In the genomic region with DNA sequence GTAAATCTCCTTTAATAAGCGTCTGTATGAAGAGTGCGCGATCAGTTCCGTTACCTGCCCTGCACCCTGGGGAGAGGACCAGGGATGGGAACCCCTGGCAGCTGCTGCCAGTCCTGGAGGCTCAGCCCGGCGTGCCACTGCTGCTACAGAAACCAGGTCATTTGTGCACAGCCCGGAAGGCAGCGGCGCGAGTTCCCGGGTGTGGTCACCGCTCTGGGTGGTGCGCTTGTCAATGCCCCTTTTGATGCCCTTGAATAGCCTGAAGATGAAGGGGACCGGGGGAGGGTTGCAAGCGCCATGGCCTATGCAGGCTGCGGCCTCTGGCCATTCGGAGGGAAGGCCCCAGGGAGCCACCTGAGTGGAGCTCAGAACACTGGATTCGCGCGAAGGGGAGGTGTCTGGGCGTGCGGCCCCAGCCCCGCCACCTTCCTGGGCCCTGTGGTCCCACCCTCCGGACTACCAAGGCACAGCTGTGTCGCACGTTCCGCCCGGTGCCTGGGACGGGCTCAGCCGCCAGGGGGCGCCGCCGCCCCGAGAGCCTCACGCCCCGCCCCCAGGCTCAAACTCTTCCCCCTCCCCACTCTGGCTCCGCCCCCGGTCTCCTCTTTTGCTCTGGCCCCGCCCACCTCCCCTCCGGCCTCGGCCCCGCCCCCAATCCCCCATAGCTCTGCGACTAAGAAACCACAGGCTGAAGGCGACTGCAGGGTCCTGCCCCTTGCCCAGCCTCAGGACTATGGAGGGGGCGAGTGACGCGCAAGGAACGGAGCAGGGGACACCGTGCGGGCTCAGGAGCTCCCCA, we compare ENCODE assay signal across 8 cellular contexts. TPM values are rescaled to one million over a fixed set of nuclear protein-coding genes. Genes with fewer than 3 reads are reported as not detected.
DNase-seq lines count a peak whose midpoint lies in the region; ATAC-seq and TF ChIP-seq lines count a peak whose summit lies in the region.

No MANE protein-coding gene starts in this region.

- TF ChIP-seq POLR2A in stomach (IDR thresholded peaks at IDR 0.05): no peak

- no peaks in the 10 kb centered on the region for H4K20me1 ChIP-seq in neural progenitor cell (ENCODE audit: low read depth)

- peak; percentile 56 for TF ChIP-seq CTCF in foreskin fibroblast (IDR thresholded peaks at IDR 0.05; ENCODE audit: low read depth, low read length)
- peak; percentile 77 for TF ChIP-seq CTCF in neural progenitor cell (IDR thresholded peaks at IDR 0.05)
- TF ChIP-seq CTCF in stomach (IDR thresholded peaks at IDR 0.05): peak in 5 of 7 experiments; percentile 9 to 83 (median 44)

- no peaks in the 10 kb centered on the region for H3K79me2 ChIP-seq in neural progenitor cell (ENCODE audit: low read depth)

- H3K27ac ChIP-seq in neural progenitor cell (no peak overlapping the region), stomach (peak overlapping the region in 3 of 5 donors; percentile 35 to 77 (median 42))

- peaks cover 28% of the 10 kb centered on the region for H3K36me3 Mint-ChIP-seq in activated T-helper 17 cell treated with anti-CD3 and anti-CD28 coated beads, Interleukin-2, amount 50 U/mL, for 72 hours (ENCODE audit: low read depth)
- peaks cover 11% of the 10 kb centered on the region for H3K36me3 Mint-ChIP-seq in neural progenitor cell

- H3K4me3 ChIP-seq in foreskin fibroblast (ENCODE audit: low read depth in 1 of 2, low read length in 2 of 2) (no peak overlapping the region), neural progenitor cell (peak overlapping the region; percentile 53), stomach (peak overlapping the region; percentile 35 to 53 (median 50))

- H3K9me3 Mint-ChIP-seq in activated T-helper 17 cell treated with anti-CD3 and anti-CD28 coated beads, Interleukin-2, amount 50 U/mL, for 72 hours: no peaks in the 10 kb centered on the region
- no peaks in the 10 kb centered on the region for H3K9me3 Mint-ChIP-seq in neural progenitor cell

- no peak overlapping the region for H3K9ac ChIP-seq in neural progenitor cell

- no peaks in the 10 kb centered on the region for H3K27me3 Mint-ChIP-seq in activated T-helper 17 cell treated with anti-CD3 and anti-CD28 coated beads, Interleukin-2, amount 50 U/mL, for 72 hours
- peaks cover 1% of the 10 kb centered on the region for H3K27me3 Mint-ChIP-seq in neural progenitor cell (ENCODE audit: insufficient read depth, low read depth)

- H3K4me3 Mint-ChIP-seq in activated T-helper 17 cell treated with anti-CD3 and anti-CD28 coated beads, Interleukin-2, amount 50 U/mL, for 72 hours: no peak overlapping the region
- H3K4me3 Mint-ChIP-seq in neural progenitor cell: no peak overlapping the region

- no peaks in the 10 kb centered on the region for H3F3A ChIP-seq in neural progenitor cell (ENCODE audit: low read depth)

- DNase-seq in ELR (ENCODE audit: low read depth): peak; percentile 49
- peak; percentile 41 for DNase-seq in NCI-H69 (lab: John Stamatoyannopoulos, UW)
- DNase-seq in foreskin fibroblast: peak; percentile 39 to 80
- peak; percentile 93 for DNase-seq in neural progenitor cell (ENCODE audit: low spot score)
- peak; percentile 33 for DNase-seq in stomach
- no peak for DNase-seq in NOMO-1 treated with dmso at 0.1 percent for 144 hours (lab: John Stamatoyannopoulos, UW; ENCODE audit: unreplicated experiment)

- TF ChIP-seq EP300 in stomach (IDR thresholded peaks at IDR 0.05): no peak

- intact Hi-C loops in stomach (cut with DNase I; ENCODE audit: low total_unique reads): no loop called here

- peak overlapping the region; percentile 68 for H3K4me2 ChIP-seq in neural progenitor cell

- H3K27ac Mint-ChIP-seq in activated T-helper 17 cell treated with anti-CD3 and anti-CD28 coated beads, Interleukin-2, amount 50 U/mL, for 72 hours: no peak overlapping the region
- no peak overlapping the region for H3K27ac Mint-ChIP-seq in neural progenitor cell

- 45 to 65% (median 61%) methylated on average over 18 to 50 of the region's 50 CpGs for WGBS in stomach, 5 donors

- H3K27me3 ChIP-seq in neural progenitor cell (no peaks in the 10 kb centered on the region), stomach (no peaks in the 10 kb centered on the region)

- H3K9me3 ChIP-seq in neural progenitor cell (ENCODE audit: low read depth) (no peaks in the 10 kb centered on the region), stomach (no peaks in the 10 kb centered on the region)

- H3K4me1 ChIP-seq in neural progenitor cell: no peaks in the 10 kb centered on the region
- peaks cover 5 to 20% (median 11%) of the 10 kb centered on the region in 4 donors for H3K4me1 ChIP-seq in stomach

- ATAC-seq in activated T-helper 17 cell treated with anti-CD3 and anti-CD28 coated beads, Interleukin-2, amount 50 U/mL, for 72 hours (replicated peaks): peak; percentile 82
- ATAC-seq in GM21447 (IDR thresholded peaks at IDR 0.05; ENCODE audit: unreplicated experiment): no peak

- no peaks in the 10 kb centered on the region for H3K4me1 Mint-ChIP-seq in activated T-helper 17 cell treated with anti-CD3 and anti-CD28 coated beads, Interleukin-2, amount 50 U/mL, for 72 hours
- peaks cover 11% of the 10 kb centered on the region for H3K4me1 Mint-ChIP-seq in neural progenitor cell

- H2AFZ ChIP-seq in neural progenitor cell (replicated peaks): peak overlapping the region; percentile 73

- H3K36me3 ChIP-seq in neural progenitor cell (no peaks in the 10 kb centered on the region), stomach (peaks cover 45 to 61% (median 55%) of the 10 kb centered on the region in 4 donors)

RNA-seq across cellular contexts. Expression of gene AP5Z1, which starts 16.5 kb away (rescaled TPM):
- 10 to 100 TPM; 38.7 to 51.9 TPM for total RNA-seq in activated T-helper 17 cell treated with anti-CD3 and anti-CD28 coated beads, Interleukin-2, amount 50 U/mL, for 72 hours
- total RNA-seq in neural progenitor cell (ENCODE audit: low replicate concordance) (8.3 and 21.8 TPM in 2 replicates), stomach (100 to 1,000 TPM in 1 of 5 donors, 10 to 100 TPM in 4; 11.6 to 140 (median 52.5) TPM)
- 10 to 100 TPM; 34.7 to 43.7 (median 40.8) TPM for polyA plus RNA-seq in stomach

Comparison
In these comparisons a context has a peak if more than half of its experiments do, and no peak if none do; other contexts are left out.
1. H3K4me3 ChIP-seq: peak in neural progenitor cell (single experiment) and stomach (4 of 4); none in foreskin fibroblast (0 of 2).
2. Peak in every context shown above with its lines, with median percentiles within 50 percentile points of each other: CTCF ChIP-seq.